33 cellular contexts compared by ENCODE assay signal in the genomic region with DNA sequence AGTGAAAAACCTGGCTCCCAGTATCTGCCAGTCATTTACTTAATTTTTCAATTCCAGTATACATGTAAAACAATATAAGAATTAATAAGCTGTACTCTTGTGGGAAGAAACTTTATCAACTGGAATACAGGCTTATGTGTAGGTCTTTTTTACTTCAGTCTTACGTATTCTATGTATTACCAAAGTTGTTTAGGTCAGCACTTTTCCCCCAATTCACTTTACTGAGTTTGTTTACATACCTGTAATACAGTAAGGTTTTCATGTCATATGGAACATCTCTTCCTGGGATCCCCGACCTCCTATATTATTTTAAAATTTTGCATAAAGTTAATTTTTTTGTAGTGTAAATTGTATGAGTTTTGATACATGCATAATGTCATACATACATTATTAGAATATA.
"Had no signal": no experiment of that assay in that cellular context is flagged by ENCODE, and none has a peak within 500 bp of the region (broad histone marks: within the 10 kb centered on the region; RNA-seq: fewer than 3 reads in every experiment).

No MANE protein-coding gene starts in this region.

- H3K27ac ChIP-seq: adrenal gland, body of pancreas, brain microvascular endothelial cell, breast epithelium, VCaP had no signal

- H3K4me3 ChIP-seq: adrenal gland, body of pancreas, breast epithelium had no signal

- H3K27me3 ChIP-seq: adrenal gland, body of pancreas, brain microvascular endothelial cell, breast epithelium had no signal

- DNase-seq: activated B cell treated with CpG ODN at 0.5 μM for 24 hours; activated CD4-positive, alpha-beta memory T cell treated with anti-CD3 and anti-CD28 coated beads for 36 hours; activated CD4-positive, alpha-beta T cell treated with anti-CD3 and anti-CD28 coated beads for 4 hours; activated CD4-positive, alpha-beta T cell treated with anti-CD3 and anti-CD28 coated beads, Interleukin-2, amount 10 ng/mL, durations not matched to agents 24 days and 14 days; activated CD4-positive, alpha-beta T cell treated with anti-CD3 and anti-CD28 coated beads, Interleukin-2, amount 50 U/mL, for 1 hour; activated CD4-positive, alpha-beta T cell treated with anti-CD3 and anti-CD28 coated beads, Interleukin-2, amount 50 U/mL, for 4 hours; activated CD4-positive, CD25-positive, alpha-beta regulatory T cell treated with anti-CD3 and anti-CD28 coated beads, Interleukin-2, amount 50 U/mL, for 72 hours; activated CD8-positive, alpha-beta memory T cell treated with anti-CD3 and anti-CD28 coated beads, Interleukin-2, amount 50 U/mL, for 4 hours; activated CD8-positive, alpha-beta T cell treated with anti-CD3 and anti-CD28 coated beads for 36 hours; activated effector memory CD4-positive, alpha-beta T cell treated with anti-CD3 and anti-CD28 coated beads, Interleukin-2, amount 50 U/mL, for 16 hours; activated gamma-delta T cell treated with Interleukin-2 at 50 U/mL for 16 hours; activated naive CD4-positive, alpha-beta T cell; activated naive CD4-positive, alpha-beta T cell treated with anti-CD3 and anti-CD28 coated beads for 36 hours; activated naive CD4-positive, alpha-beta T cell treated with anti-CD3 and anti-CD28 coated beads, Interleukin-2, amount 50 U/mL, for 16 hours; activated naive CD8-positive, alpha-beta T cell treated with anti-CD3 and anti-CD28 coated beads for 36 hours; activated T-cell treated with anti-CD3 and anti-CD28 coated beads for 4 hours; activated T-cell treated with anti-CD3 and anti-CD28 coated beads, Interleukin-2, amount 50 U/mL, for 1 hour; activated T-cell treated with anti-CD3 and anti-CD28 coated beads, Interleukin-2, amount 50 U/mL, for 4 hours; activated T-cell treated with anti-CD3 and anti-CD28 coated beads, Interleukin-2, amount 50 U/mL, for 72 hours; adrenal gland; amniotic stem cell; aorta; body of pancreas; brain microvascular endothelial cell; central memory CD4-positive, alpha-beta T cell; T-helper 2 cell; T-helper 9 cell had no signal

- H3K36me3 ChIP-seq: adrenal gland, brain microvascular endothelial cell, breast epithelium had no signal

- H3K4me1 ChIP-seq: adrenal gland, body of pancreas, breast epithelium had no signal

- H3K9me3 ChIP-seq: adrenal gland, body of pancreas, breast epithelium had no signal

- ATAC-seq: activated CD8-positive, alpha-beta T cell treated with anti-CD3 and anti-CD28 coated beads for 36 hours; activated naive CD4-positive, alpha-beta T cell treated with anti-CD3 and anti-CD28 coated beads, Interleukin-2, amount 50 U/mL, for 72 hours; activated T-cell treated with anti-CD3 and anti-CD28 coated beads, Interleukin-2, amount 50 U/mL, for 4 hours; activated T-cell treated with anti-CD3 and anti-CD28 coated beads, Interleukin-2, amount 50 U/mL, for 72 hours; activated T-helper 17 cell treated with anti-CD3 and anti-CD28 coated beads, Interleukin-2, amount 50 U/mL, for 72 hours; body of pancreas had no signal

- FAIRE-seq: astrocyte, TTC549 had no signal
